In genomic region chr13:98542568-98543379, GRCh38 we compare ENCODE assay signal across 8 cellular contexts. TPM values are rescaled to one million over a fixed set of nuclear protein-coding genes. Genes with fewer than 3 reads are reported as not detected.
DNase-seq lines count a peak whose midpoint lies in the region; ATAC-seq and TF ChIP-seq lines count a peak whose summit lies in the region.

No MANE protein-coding gene starts in this region.

- peaks cover 84 to 100% (median 96%) of the 10 kb centered on the region in 10 experiments for H3K4me1 ChIP-seq in BLaER1 treated with 17β-estradiol and CSF1 and Interleukin-3, amounts not matched to agents 10 nM and 100 nM
- H3K4me1 ChIP-seq in RWPE2 (ENCODE audit: insufficient read depth, poor library complexity, severe bottlenecking) = peaks cover 13% of the 10 kb centered on the region
- H3K4me1 ChIP-seq in right cardiac atrium (ENCODE audit: control insufficient read depth, insufficient read depth, low read length) = peaks cover 25% of the 10 kb centered on the region
- H3K4me1 ChIP-seq in upper lobe of right lung = peaks cover 45% of the 10 kb centered on the region

- H3K36me3 ChIP-seq in BLaER1 treated with 17β-estradiol and CSF1 and Interleukin-3, amounts not matched to agents 10 nM and 100 nM = peaks cover 12 to 32% (median 22%) of the 10 kb centered on the region in 11 experiments; a peak in 21 of 22 replicates
- H3K36me3 ChIP-seq in RWPE2 (ENCODE audit: low read depth) (peaks cover 21% of the 10 kb centered on the region), upper lobe of right lung (no peaks in the 10 kb centered on the region)

- intact Hi-C loops in right cardiac atrium (cut with DNase I) = no loop called here
- intact Hi-C loops in upper lobe of right lung (cut with DNase I) = no loop called here

- peak; percentile 46 for ATAC-seq in GM21515 (IDR thresholded peaks at IDR 0.05; ENCODE audit: unreplicated experiment)
- no peak for ATAC-seq in RWPE2 (ENCODE audit: low read depth)
- peak; percentile 17 to 41 for ATAC-seq in right cardiac atrium
- peak; percentile 52 for ATAC-seq in upper lobe of right lung

- H3K27ac ChIP-seq in BLaER1 treated with 17β-estradiol and CSF1 and Interleukin-3, amounts not matched to agents 10 nM and 100 nM = peak overlapping the region; percentile 56 to 88 (median 74); a peak in 21 of 22 replicates
- H3K27ac ChIP-seq in RWPE2 (ENCODE audit: poor library complexity, severe bottlenecking) = peak overlapping the region; percentile 5
- H3K27ac ChIP-seq in right cardiac atrium (ENCODE audit: low read length) = peak overlapping the region; percentile 3
- H3K27ac ChIP-seq in upper lobe of right lung = peak overlapping the region; percentile 28

- H3K4me2 ChIP-seq in BLaER1 treated with 17β-estradiol and CSF1 and Interleukin-3, amounts not matched to agents 10 nM and 100 nM = peak overlapping the region; percentile 91 to 100 (median 95)

- no peak for TF ChIP-seq CTCF in RWPE2 (IDR thresholded peaks at IDR 0.05; ENCODE audit: poor library complexity, severe bottlenecking)
- TF ChIP-seq CTCF in upper lobe of right lung (IDR thresholded peaks at IDR 0.05) = no peak

- peaks cover 64 to 100% (median 95%) of the 10 kb centered on the region in 11 experiments for H4K20me1 ChIP-seq in BLaER1 treated with 17β-estradiol and CSF1 and Interleukin-3, amounts not matched to agents 10 nM and 100 nM

- DNase-seq in RWPE2 (ENCODE audit: low spot score) (no peak), right cardiac atrium (no peak), upper lobe of right lung (peak; percentile 49), NCI-H748 treated with DMSO at 0.1 percent for 48 hours (lab: John Stamatoyannopoulos, UW) (no peak), EL (no peak), NCI-H510A (lab: John Stamatoyannopoulos, UW) (no peak)

- H3K4me3 ChIP-seq in BLaER1 treated with 17β-estradiol and CSF1 and Interleukin-3, amounts not matched to agents 10 nM and 100 nM = peak overlapping the region in 9 of 10 experiments; percentile 20 to 61 (median 45); a peak in 18 of 20 replicates
- H3K4me3 ChIP-seq in RWPE2 (ENCODE audit: severe bottlenecking) (no peak overlapping the region), right cardiac atrium (ENCODE audit: low read length) (no peak overlapping the region), upper lobe of right lung (peak overlapping the region; percentile 12)

- no peaks in the 10 kb centered on the region for H3K9me3 ChIP-seq in BLaER1 treated with 17β-estradiol and CSF1 and Interleukin-3, amounts not matched to agents 10 nM and 100 nM (replicated peaks in 1 of 11)
- H3K9me3 ChIP-seq in RWPE2 (ENCODE audit: severe bottlenecking) (no peaks in the 10 kb centered on the region), right cardiac atrium (ENCODE audit: control insufficient read depth, low read length) (no peaks in the 10 kb centered on the region), upper lobe of right lung (no peaks in the 10 kb centered on the region)

- no peaks in the 10 kb centered on the region for H3K27me3 ChIP-seq in BLaER1 treated with 17β-estradiol and CSF1 and Interleukin-3, amounts not matched to agents 10 nM and 100 nM
- H3K27me3 ChIP-seq in RWPE2 (ENCODE audit: insufficient read depth, poor library complexity, severe bottlenecking) (no peaks in the 10 kb centered on the region), right cardiac atrium (ENCODE audit: control insufficient read depth, insufficient read depth) (no peaks in the 10 kb centered on the region), upper lobe of right lung (no peaks in the 10 kb centered on the region)

- peak overlapping the region; percentile 46 to 77 (median 65); a peak in 21 of 22 replicates for H3K9ac ChIP-seq in BLaER1 treated with 17β-estradiol and CSF1 and Interleukin-3, amounts not matched to agents 10 nM and 100 nM

- 59% methylated on average over 23 of the region's 23 CpGs for WGBS in right cardiac atrium

RNA-seq across cellular contexts. Expression of gene STK24, which starts 34.1 kb away (rescaled TPM):
- total RNA-seq in right cardiac atrium = 10 to 100 TPM; 60.5 to 66.9 (median 62.7) TPM
- 44.9 TPM for polyA plus RNA-seq in right cardiac atrium
- total RNA-seq in upper lobe of right lung = 94.6 TPM

Comparison
In these comparisons a context has a peak if more than half of its experiments do, and no peak if none do; other contexts are left out.
1. H3K27ac ChIP-seq: peak in every context shown above with its lines; median percentile 74 in BLaER1 treated with 17β-estradiol and CSF1 and Interleukin-3, amounts not matched to agents 10 nM and 100 nM; 28 in upper lobe of right lung; 5 in RWPE2; 3 in right cardiac atrium.
2. H3K4me3 ChIP-seq: peak in BLaER1 treated with 17β-estradiol and CSF1 and Interleukin-3, amounts not matched to agents 10 nM and 100 nM (9 of 10) and upper lobe of right lung (single experiment); none in RWPE2 (single experiment) and right cardiac atrium (single experiment).